In genomic region chr3:12194209-12194608, GRCh38 we compare ENCODE assay signal across 9 cellular contexts. TPM values are rescaled to one million over a fixed set of nuclear protein-coding genes. Genes with fewer than 3 reads are reported as not detected.
DNase-seq lines count a peak whose midpoint lies in the region; ATAC-seq and TF ChIP-seq lines count a peak whose summit lies in the region.
"Had no signal": no experiment of that assay in that cellular context is flagged by ENCODE, and none has a peak within 500 bp of the region (broad histone marks: within the 10 kb centered on the region; RNA-seq: fewer than 3 reads in every experiment).

No MANE protein-coding gene starts in this region.

- TF ChIP-seq CTCF in Panc1 (IDR thresholded peaks at IDR 0.05) (no peak), smooth muscle cell (IDR thresholded peaks at IDR 0.05; ENCODE audit: borderline replicate concordance, insufficient read depth, poor library complexity, severe bottlenecking) (no peak)

- WGBS in esophagus, 2 donors: 23 to 33% methylated on average over 3 of the region's 3 CpGs
- whole genome bisulfite sequencing in smooth muscle cell (ENCODE audit: low lambda C conversion rate): 40% methylated on average over 3 of the region's 3 CpGs

- intact Hi-C loops in Panc1 (cut with micrococcal nuclease; ENCODE audit: unreplicated experiment): loop anchor here (10.0 kb wide), 1 partner anchor 91 kb away; the partner anchor contains the start of gene PPARG

- in situ Hi-C loops in Panc1 (cut with HindIII; ENCODE audit: low pct_unique_long_range_greater_than_20kb, low sequenced_read_pairs): no loop called here

- CTCF ChIA-PET in Panc1 (lab: Charles Lee): interaction anchor here (0.6 kb wide), 1 partner anchor 93 kb away, joined by 3 read pairs; no protein-coding TSS in a partner anchor

- POLR2A ChIA-PET in Panc1 (lab: Charles Lee): no interaction called here

- H3K4me2 ChIP-seq in smooth muscle cell: peak overlapping the region; percentile 80

- H3K4me3 ChIP-seq in Panc1 (ENCODE audit: low read depth in 2 of 2, low read length in 2 of 2) (no peak overlapping the region), esophagus (ENCODE audit: low read depth in 1 of 2, low read length in 2 of 2) (no peak overlapping the region), smooth muscle cell (no peak overlapping the region)

- no TSS peak for BruUV-seq in Panc1 (replicated peaks; lab: Mats Ljungman, UMichigan)

- H4K20me1 ChIP-seq in smooth muscle cell (ENCODE audit: low read depth): no peaks in the 10 kb centered on the region

- H3K4me1 ChIP-seq in Panc1 (ENCODE audit: control insufficient read depth, insufficient read depth, low read length) (peaks cover 33% of the 10 kb centered on the region), esophagus (ENCODE audit: control insufficient read depth in 2 of 2, insufficient read depth in 2 of 2, low read length in 1 of 2) (peaks cover 2 to 13% of the 10 kb centered on the region in 2 donors), smooth muscle cell (ENCODE audit: low read depth) (peaks cover 9% of the 10 kb centered on the region)

- peaks cover 10% of the 10 kb centered on the region for H3F3A ChIP-seq in smooth muscle cell (ENCODE audit: low read depth)

- no peaks in the 10 kb centered on the region for H3K9me3 ChIP-seq in Panc1 (ENCODE audit: control insufficient read depth, insufficient read depth, low read depth, low read length)
- H3K9me3 ChIP-seq in esophagus (ENCODE audit: control insufficient read depth in 2 of 2, insufficient read depth in 1 of 2, low read depth in 1 of 2, low read length in 1 of 2): no peaks in the 10 kb centered on the region
- H3K9me3 ChIP-seq in smooth muscle cell (replicated peaks; ENCODE audit: low read depth): no peaks in the 10 kb centered on the region

- DNase-seq in GM04503 (ENCODE audit: low read depth) (peak; percentile 61), H4 (ENCODE audit: low spot score) (peak; percentile 64), Panc1 (ENCODE audit: low read depth, low spot score) (peak; percentile 73), smooth muscle cell (lab: John Stamatoyannopoulos, UW; ENCODE audit: unreplicated experiment) (no peak), midbrain (lab: John Stamatoyannopoulos, UW) (no peak)
- DNase-seq in activated effector memory CD4-positive, alpha-beta T cell treated with Interleukin-2 at 50 U/mL for 16 hours: no peak
- DNase-seq in activated CD4-positive, alpha-beta T cell treated with anti-CD3 and anti-CD28 coated beads, Interleukin-2, amount 50 U/mL, for 1 hour: no peak

- H2AFZ ChIP-seq in smooth muscle cell (ENCODE audit: low read depth): no peak overlapping the region

- no peaks in the 10 kb centered on the region for H3K27me3 ChIP-seq in Panc1 (ENCODE audit: control insufficient read depth, insufficient read depth, low read length)
- no peaks in the 10 kb centered on the region for H3K27me3 ChIP-seq in esophagus (ENCODE audit: control insufficient read depth in 1 of 2, insufficient read depth in 2 of 2, low read length in 2 of 2)
- no peaks in the 10 kb centered on the region for H3K27me3 ChIP-seq in smooth muscle cell (ENCODE audit: low read depth)

- H3K9ac ChIP-seq in smooth muscle cell (ENCODE audit: low read depth): peak overlapping the region; percentile 73

- no peaks in the 10 kb centered on the region for H3K79me2 ChIP-seq in smooth muscle cell (ENCODE audit: low read depth)

- ATAC-seq in Panc1: peak; percentile 45

- no peaks in the 10 kb centered on the region for H3K36me3 ChIP-seq in Panc1 (ENCODE audit: control insufficient read depth, insufficient read depth, low read length)
- no peaks in the 10 kb centered on the region for H3K36me3 ChIP-seq in esophagus (ENCODE audit: control insufficient read depth in 2 of 2, insufficient read depth in 2 of 2, low read length in 1 of 2)
- no peaks in the 10 kb centered on the region for H3K36me3 ChIP-seq in smooth muscle cell (ENCODE audit: low read depth)

- H3K27ac ChIP-seq in Panc1 (ENCODE audit: low read length) (peak overlapping the region; percentile 86), esophagus (ENCODE audit: low read depth in 2 of 2, low read length in 1 of 2) (peak overlapping the region; percentile 41 to 52), smooth muscle cell (ENCODE audit: low read depth) (peak overlapping the region; percentile 94)

RNA-seq across cellular contexts. Expression of gene TIMP4, which starts 35.5 kb away (rescaled TPM):
- total RNA-seq in H4 (2014; rRNA removed; shearing (Covaris generic)): 0.52 and 1.1 TPM in 2 replicates
- total RNA-seq in Panc1 (2021; ENCODE audit: unreplicated experiment) (not detected), smooth muscle cell (0.27 and 0.81 TPM in 2 replicates)
- polyA plus RNA-seq in Panc1 (2012; ENCODE audit: insufficient read length): not detected
- polyA plus RNA-seq in esophagus (under 1 TPM; 0.45 to 1.00 TPM), smooth muscle cell (1.2 and 1.5 TPM in 2 replicates)
- total RNA-seq: SK-MEL-5 had no signal

Comparison
In these comparisons a context has a peak if more than half of its experiments do, and no peak if none do; other contexts are left out.
1. DNase-seq: peak in GM04503 (single experiment), H4 (single experiment) and Panc1 (single experiment); none in smooth muscle cell (single experiment), activated effector memory CD4-positive, alpha-beta T cell treated with Interleukin-2 at 50 U/mL for 16 hours (single experiment), midbrain (single experiment) and activated CD4-positive, alpha-beta T cell treated with anti-CD3 and anti-CD28 coated beads, Interleukin-2, amount 50 U/mL, for 1 hour (single experiment).
2. Peak in every context shown above with its lines, with median percentiles within 50 percentile points of each other: H3K27ac ChIP-seq.